In the genomic region with DNA sequence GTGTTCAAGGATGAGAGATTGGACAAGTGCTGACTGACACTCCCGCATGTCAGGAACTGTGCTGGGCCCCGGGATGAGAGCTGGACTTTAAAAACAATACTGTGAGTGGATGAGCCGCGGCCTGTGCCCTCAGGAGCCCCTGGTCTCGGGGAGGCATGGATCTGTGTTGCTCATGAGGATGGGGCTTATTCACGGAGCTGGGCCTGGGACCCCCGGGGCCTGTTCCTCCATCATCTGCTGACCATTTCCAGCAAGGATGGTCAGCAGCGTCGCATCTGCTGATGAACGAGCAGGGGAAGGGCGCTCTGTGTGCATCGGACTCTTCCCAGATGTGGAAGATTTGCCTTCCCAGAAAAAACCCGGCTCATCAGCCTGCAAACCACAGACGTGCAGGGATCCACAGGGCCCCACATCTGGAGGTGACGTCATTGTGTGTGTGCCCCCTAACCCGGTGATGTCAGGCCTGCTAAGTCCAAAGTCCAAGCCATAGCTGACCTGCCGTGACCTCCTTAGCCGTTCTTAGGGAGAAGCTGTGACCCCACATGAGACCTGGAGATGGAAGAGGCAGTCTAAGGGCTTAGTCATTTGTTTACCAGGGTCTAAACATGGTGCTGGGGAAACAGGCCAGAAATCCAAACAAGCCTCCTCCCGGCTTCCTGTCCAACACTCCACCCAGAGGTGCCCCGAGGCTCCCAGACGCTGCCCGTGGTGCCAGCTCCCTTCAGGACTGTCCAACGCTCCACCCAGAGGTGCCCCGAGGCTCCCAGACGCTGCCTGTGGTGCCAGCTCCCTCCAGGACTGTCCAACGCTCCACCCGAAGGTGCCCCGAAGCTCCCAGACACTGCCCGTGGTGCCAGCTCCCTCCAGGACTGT, we compare ENCODE assay signal across 16 cellular contexts.
DNase-seq lines count a peak whose midpoint lies in the region; ATAC-seq, FAIRE-seq and TF ChIP-seq lines count a peak whose summit lies in the region.
"Had no signal": no experiment of that assay in that cellular context is flagged by ENCODE, and none has a peak within 500 bp of the region (broad histone marks: within the 10 kb centered on the region; RNA-seq: fewer than 3 reads in every experiment).

No MANE protein-coding gene starts in this region.

- peaks cover 19% of the 10 kb centered on the region for H3K4me1 ChIP-seq in HepG2 (ENCODE audit: insufficient read depth, low read length)
- no peaks in the 10 kb centered on the region for H3K4me1 ChIP-seq in urinary bladder (ENCODE audit: insufficient read depth)

- H3K27ac Mint-ChIP-seq in activated naive CD8-positive, alpha-beta T cell treated with anti-CD3 and anti-CD28 coated beads, Interleukin-2, amount 10 ng/mL, durations not matched to agents 7 days and 5 days: no peak overlapping the region
- H3K27ac Mint-ChIP-seq in activated naive CD8-positive, alpha-beta T cell treated with anti-CD3 and anti-CD28 coated beads for 36 hours: no peak overlapping the region
- H3K27ac Mint-ChIP-seq in activated naive CD4-positive, alpha-beta T cell treated with anti-CD3 and anti-CD28 coated beads, Interleukin-2, amount 50 U/mL, for 72 hours: peak overlapping the region in 1 of 2 donors; percentile 27
- H3K27ac Mint-ChIP-seq: activated CD8-positive, alpha-beta memory T cell treated with anti-CD3 and anti-CD28 coated beads, Interleukin-2, amount 10 ng/mL, durations not matched to agents 7 days and 5 days; activated naive CD8-positive, alpha-beta T cell; natural killer cell treated with Interleukin-12 subunit alpha and Interleukin-12 subunit beta and Interleukin-15 and Interleukin-18, amount 100 ng/mL, for 72 hours had no signal

- POLR2A ChIA-PET in activated naive CD8-positive, alpha-beta T cell treated with anti-CD3 and anti-CD28 coated beads, Interleukin-2, amount 10 ng/mL, durations not matched to agents 7 days and 5 days (lab: Charles Lee): no interaction called here
- POLR2A ChIA-PET in HepG2 (lab: Yijun Ruan, JAX): no interaction called here

- CTCF ChIA-PET in HepG2 (lab: Yijun Ruan, JAX; ENCODE audit: low intra/inter-chr PET ratio, low total read pairs): no interaction called here

- H3K9me3 Mint-ChIP-seq in activated naive CD8-positive, alpha-beta T cell treated with anti-CD3 and anti-CD28 coated beads, Interleukin-2, amount 10 ng/mL, durations not matched to agents 7 days and 5 days: no peaks in the 10 kb centered on the region
- H3K9me3 Mint-ChIP-seq in activated naive CD8-positive, alpha-beta T cell treated with anti-CD3 and anti-CD28 coated beads for 36 hours: no peaks in the 10 kb centered on the region
- H3K9me3 Mint-ChIP-seq in activated naive CD4-positive, alpha-beta T cell treated with anti-CD3 and anti-CD28 coated beads, Interleukin-2, amount 50 U/mL, for 72 hours: no peaks in the 10 kb centered on the region
- H3K9me3 Mint-ChIP-seq: natural killer cell treated with Interleukin-12 subunit alpha and Interleukin-12 subunit beta and Interleukin-15 and Interleukin-18, amount 100 ng/mL, for 72 hours had no signal

- intact Hi-C loops in HepG2 (cut with micrococcal nuclease; ENCODE audit: unreplicated experiment): no loop called here

- H3K4me1 Mint-ChIP-seq in activated naive CD8-positive, alpha-beta T cell treated with anti-CD3 and anti-CD28 coated beads, Interleukin-2, amount 10 ng/mL, durations not matched to agents 7 days and 5 days: no peaks in the 10 kb centered on the region
- no peaks in the 10 kb centered on the region for H3K4me1 Mint-ChIP-seq in activated naive CD8-positive, alpha-beta T cell treated with anti-CD3 and anti-CD28 coated beads for 36 hours
- H3K4me1 Mint-ChIP-seq: activated CD8-positive, alpha-beta memory T cell treated with anti-CD3 and anti-CD28 coated beads, Interleukin-2, amount 10 ng/mL, durations not matched to agents 7 days and 5 days had no signal

- no peaks in the 10 kb centered on the region for H3K36me3 ChIP-seq in HepG2 (replicated peaks in 1 of 2; ENCODE audit: control insufficient read depth in 1 of 2, insufficient read depth in 2 of 2, low read length in 2 of 2)
- H3K36me3 ChIP-seq in urinary bladder (ENCODE audit: insufficient read depth): no peaks in the 10 kb centered on the region

- peak; percentile 10 for DNase-seq in activated naive CD8-positive, alpha-beta T cell treated with anti-CD3 and anti-CD28 coated beads, Interleukin-2, amount 10 ng/mL, durations not matched to agents 7 days and 5 days
- no peak for DNase-seq in activated naive CD8-positive, alpha-beta T cell treated with anti-CD3 and anti-CD28 coated beads for 36 hours
- DNase-seq in T47D (ENCODE audit: low read depth in 1 of 2, low spot score in 1 of 2) (peak; percentile 15 to 68), HepG2 (ENCODE audit: low spot score) (no peak), NCI-H1694 (lab: John Stamatoyannopoulos, UW) (no peak)
- DNase-seq in activated naive CD4-positive, alpha-beta T cell treated with anti-CD3 and anti-CD28 coated beads, Interleukin-2, amount 50 U/mL, for 72 hours (ENCODE audit: low spot score in 2 of 2): no peak
- DNase-seq in stimulated activated CD4-positive, alpha-beta T cell treated with anti-CD3 and anti-CD28 coated beads, Interleukin-4, amount 100 ng/mL, for 1 hour: no peak
- DNase-seq: activated CD8-positive, alpha-beta memory T cell treated with anti-CD3 and anti-CD28 coated beads, Interleukin-2, amount 10 ng/mL, durations not matched to agents 7 days and 5 days; kidney glomerular epithelial cell; NCI-H1417 treated with DMSO at 0.1 percent for 48 hours; SHP77; substantia nigra had no signal

- H2AFZ ChIP-seq in HepG2 (ENCODE audit: low read length): no peak overlapping the region

- no peaks in the 10 kb centered on the region for H3K79me2 ChIP-seq in HepG2 (ENCODE audit: insufficient read depth, low read length)

- H3K27ac ChIP-seq in HepG2 (ENCODE audit: extremely low read length, insufficient read depth, low read length) (no peak overlapping the region), urinary bladder (ENCODE audit: low read depth) (peak overlapping the region; percentile 84)

- H3K9me3 ChIP-seq in HepG2 (ENCODE audit: low read length): peaks cover 21% of the 10 kb centered on the region

- no peak overlapping the region for H3K4me3 Mint-ChIP-seq in activated naive CD8-positive, alpha-beta T cell treated with anti-CD3 and anti-CD28 coated beads, Interleukin-2, amount 10 ng/mL, durations not matched to agents 7 days and 5 days
- no peak overlapping the region for H3K4me3 Mint-ChIP-seq in activated naive CD8-positive, alpha-beta T cell treated with anti-CD3 and anti-CD28 coated beads for 36 hours
- H3K4me3 Mint-ChIP-seq: activated CD8-positive, alpha-beta memory T cell treated with anti-CD3 and anti-CD28 coated beads, Interleukin-2, amount 10 ng/mL, durations not matched to agents 7 days and 5 days; activated naive CD8-positive, alpha-beta T cell; natural killer cell treated with Interleukin-12 subunit alpha and Interleukin-12 subunit beta and Interleukin-15 and Interleukin-18, amount 100 ng/mL, for 72 hours had no signal

- 47% methylated on average over 16 of the region's 29 CpGs for WGBS in HepG2 (ENCODE audit: low lambda C conversion rate)
- WGBS in urinary bladder: 73% methylated on average over 29 of the region's 29 CpGs

- no peaks in the 10 kb centered on the region for H3K36me3 Mint-ChIP-seq in activated naive CD8-positive, alpha-beta T cell treated with anti-CD3 and anti-CD28 coated beads, Interleukin-2, amount 10 ng/mL, durations not matched to agents 7 days and 5 days
- H3K36me3 Mint-ChIP-seq in activated naive CD8-positive, alpha-beta T cell treated with anti-CD3 and anti-CD28 coated beads for 36 hours: no peaks in the 10 kb centered on the region
- H3K36me3 Mint-ChIP-seq in activated naive CD4-positive, alpha-beta T cell treated with anti-CD3 and anti-CD28 coated beads, Interleukin-2, amount 50 U/mL, for 72 hours: no peaks in the 10 kb centered on the region
- H3K36me3 Mint-ChIP-seq: activated CD8-positive, alpha-beta memory T cell treated with anti-CD3 and anti-CD28 coated beads, Interleukin-2, amount 10 ng/mL, durations not matched to agents 7 days and 5 days; activated naive CD8-positive, alpha-beta T cell; natural killer cell treated with Interleukin-12 subunit alpha and Interleukin-12 subunit beta and Interleukin-15 and Interleukin-18, amount 100 ng/mL, for 72 hours had no signal

- TF ChIP-seq CTCF in HepG2 (CRISPR knock-in tag; IDR thresholded peaks at IDR 0.05): no peak

- H3K27me3 Mint-ChIP-seq in activated naive CD8-positive, alpha-beta T cell treated with anti-CD3 and anti-CD28 coated beads, Interleukin-2, amount 10 ng/mL, durations not matched to agents 7 days and 5 days: no peaks in the 10 kb centered on the region
- no peaks in the 10 kb centered on the region for H3K27me3 Mint-ChIP-seq in activated naive CD8-positive, alpha-beta T cell treated with anti-CD3 and anti-CD28 coated beads for 36 hours
- H3K27me3 Mint-ChIP-seq: activated CD8-positive, alpha-beta memory T cell treated with anti-CD3 and anti-CD28 coated beads, Interleukin-2, amount 10 ng/mL, durations not matched to agents 7 days and 5 days; natural killer cell treated with Interleukin-12 subunit alpha and Interleukin-12 subunit beta and Interleukin-15 and Interleukin-18, amount 100 ng/mL, for 72 hours had no signal

- no TSS peak for BruUV-seq in HepG2 (replicated peaks; lab: Mats Ljungman, UMichigan)

- no peak for TF ChIP-seq EP300 in HepG2 (IDR thresholded peaks at IDR 0.05; ENCODE audit: low read depth in 2 of 2, low read length in 2 of 2)
- TF ChIP-seq EP300 in HepG2 (CRISPR knock-in tag; IDR thresholded peaks at IDR 0.05; ENCODE audit: borderline replicate concordance): no peak

- H3K9ac ChIP-seq in HepG2 (ENCODE audit: insufficient read depth, low read depth, low read length): no peak overlapping the region

- in situ Hi-C loops in T47D (cut with HindIII; ENCODE audit: low pct_unique_long_range_greater_than_20kb, low sequenced_read_pairs) (no loop called here), HepG2 (cut with HindIII; ENCODE audit: extremely low pct_ligation_motif_present, low pct_unique_long_range_greater_than_20kb) (no loop called here)

- FAIRE-seq in HepG2 (lab: Jason Lieb, UNC): no peak
- FAIRE-seq: D721Med had no signal

- no peaks in the 10 kb centered on the region for H4K20me1 ChIP-seq in HepG2 (ENCODE audit: insufficient read depth, low read length)

- 0 out of 2 replicates have a peak overlapping the region, but pooled peaks have one; percentile 5 for H3K4me2 ChIP-seq in HepG2 (ENCODE audit: low read depth, low read length)

- ATAC-seq in activated naive CD8-positive, alpha-beta T cell treated with anti-CD3 and anti-CD28 coated beads, Interleukin-2, amount 10 ng/mL, durations not matched to agents 7 days and 5 days (ENCODE audit: low read depth): no peak
- ATAC-seq in HepG2: no peak
- ATAC-seq in activated naive CD4-positive, alpha-beta T cell treated with anti-CD3 and anti-CD28 coated beads, Interleukin-2, amount 50 U/mL, for 72 hours: no peak
- ATAC-seq: activated CD8-positive, alpha-beta memory T cell treated with anti-CD3 and anti-CD28 coated beads, Interleukin-2, amount 10 ng/mL, durations not matched to agents 7 days and 5 days; natural killer cell treated with Interleukin-12 subunit alpha and Interleukin-12 subunit beta and Interleukin-15 and Interleukin-18, amount 100 ng/mL, for 72 hours had no signal

- TF ChIP-seq RAD21 in HepG2 (CRISPR knock-in tag; IDR thresholded peaks at IDR 0.05): no peak

- H3K4me3 ChIP-seq in HepG2 (replicated peaks in 1 of 3; ENCODE audit: insufficient read depth in 1 of 3, low read depth in 2 of 3, low read length in 3 of 3) (peak overlapping the region in 1 of 3 experiments; percentile 17; a peak in 1 of 6 replicates), urinary bladder (ENCODE audit: low read depth, low read length) (no peak overlapping the region)

- TF ChIP-seq POLR2A in HepG2 (IDR thresholded peaks at IDR 0.05; ENCODE audit: insufficient read depth in 1 of 2, low read depth in 2 of 2, low read length in 2 of 2): no peak

- H3K27me3 ChIP-seq in HepG2 (ENCODE audit: control insufficient read depth in 1 of 2, insufficient read depth in 2 of 2, low read length in 2 of 2): peaks cover 0 to 13% of the 10 kb centered on the region in 2 experiments; a peak in 3 of 5 replicates

Comparison
In these comparisons a context has a peak if more than half of its experiments do, and no peak if none do; other contexts are left out.
1. DNase-seq: peak in activated naive CD8-positive, alpha-beta T cell treated with anti-CD3 and anti-CD28 coated beads, Interleukin-2, amount 10 ng/mL, durations not matched to agents 7 days and 5 days (single experiment) and T47D (2 of 2); none in activated naive CD8-positive, alpha-beta T cell treated with anti-CD3 and anti-CD28 coated beads for 36 hours (single experiment), HepG2 (single experiment), activated naive CD4-positive, alpha-beta T cell treated with anti-CD3 and anti-CD28 coated beads, Interleukin-2, amount 50 U/mL, for 72 hours (0 of 2), NCI-H1694 (single experiment) and stimulated activated CD4-positive, alpha-beta T cell treated with anti-CD3 and anti-CD28 coated beads, Interleukin-4, amount 100 ng/mL, for 1 hour (single experiment).